19 cellular contexts compared by ENCODE assay signal in the genomic region with DNA sequence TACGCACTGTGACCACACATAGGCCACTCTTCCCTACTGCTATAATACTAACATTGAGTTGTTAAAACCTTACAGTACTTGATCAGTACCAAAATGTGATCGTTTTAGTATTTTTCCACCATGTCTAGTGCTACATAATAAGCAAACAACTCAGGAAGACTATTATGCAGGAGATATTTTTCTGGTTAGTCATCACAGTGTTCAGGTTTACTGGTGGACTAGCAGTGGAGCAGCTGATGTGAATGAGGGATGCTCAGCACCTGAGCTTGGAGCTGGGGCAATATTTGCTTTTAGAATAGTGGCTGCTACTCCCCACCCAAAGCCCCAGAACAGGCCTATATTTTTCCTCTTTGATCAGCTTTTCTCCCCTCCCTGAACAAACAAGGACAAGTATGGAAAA.
DNase-seq lines count a peak whose midpoint lies in the region; FAIRE-seq and TF ChIP-seq lines count a peak whose summit lies in the region.
"Had no signal": no experiment of that assay in that cellular context is flagged by ENCODE, and none has a peak within 500 bp of the region (broad histone marks: within the 10 kb centered on the region; RNA-seq: fewer than 3 reads in every experiment).

No MANE protein-coding gene starts in this region.

- FAIRE-seq in bronchial epithelial cell (lab: Jason Lieb, UNC), result peak; percentile 80
- FAIRE-seq: GM12878 had no signal

- TF ChIP-seq CTCF in bronchial epithelial cell (IDR thresholded peaks at IDR 0.05; ENCODE audit: insufficient read depth, low read length, severe bottlenecking) (no peak), retinal pigment epithelial cell (conservative IDR thresholded peaks at IDR 0.05; ENCODE audit: low read depth, low read length) (no peak)

- no peaks in the 10 kb centered on the region for H3K36me3 ChIP-seq in bronchial epithelial cell (ENCODE audit: control insufficient read depth, insufficient read depth, low read length)

- no peaks in the 10 kb centered on the region for H3K27me3 ChIP-seq in bronchial epithelial cell (ENCODE audit: control insufficient read depth, insufficient read depth, low read length)

- DNase-seq in ELR (ENCODE audit: low read depth) (peak; percentile 3), M059J (ENCODE audit: low read depth) (peak; percentile 29), bronchial epithelial cell (ENCODE audit: low read depth) (peak; percentile 58), retinal pigment epithelial cell (ENCODE audit: low read depth) (peak; percentile 18), NCI-H2029 treated with DMSO at 0.1 percent for 48 hours (lab: John Stamatoyannopoulos, UW) (no peak), DMS 273 treated with DMSO at 0.1 percent for 48 hours (lab: John Stamatoyannopoulos, UW) (no peak)
- no peak for DNase-seq in activated T-cell treated with anti-CD3 and anti-CD28 coated beads, Interleukin-2, amount 50 U/mL, for 48 hours
- DNase-seq: Calu3; CD4-positive, alpha-beta T cell; DMS79 treated with DMSO at 0.1 percent for 48 hours; GDM1; GM23248; MM.1S; NCI-H187; NCI-H446; NCI-H69; OCI-M1; RPMI8226 had no signal

- no peak overlapping the region for H3K4me3 ChIP-seq in bronchial epithelial cell (ENCODE audit: low read depth, low read length)
- no peak overlapping the region for H3K4me3 ChIP-seq in retinal pigment epithelial cell (ENCODE audit: low read length)
- H3K4me3 ChIP-seq: GM12878, GM23248 had no signal

Comparison
In these comparisons a context has a peak if more than half of its experiments do, and no peak if none do; other contexts are left out.
1. DNase-seq: peak in ELR (single experiment), M059J (single experiment), bronchial epithelial cell (single experiment) and retinal pigment epithelial cell (single experiment); none in activated T-cell treated with anti-CD3 and anti-CD28 coated beads, Interleukin-2, amount 50 U/mL, for 48 hours (0 of 2), NCI-H2029 treated with DMSO at 0.1 percent for 48 hours (single experiment) and DMS 273 treated with DMSO at 0.1 percent for 48 hours (single experiment).